ENCODE assay signal across 8 cellular contexts in the genomic region with DNA sequence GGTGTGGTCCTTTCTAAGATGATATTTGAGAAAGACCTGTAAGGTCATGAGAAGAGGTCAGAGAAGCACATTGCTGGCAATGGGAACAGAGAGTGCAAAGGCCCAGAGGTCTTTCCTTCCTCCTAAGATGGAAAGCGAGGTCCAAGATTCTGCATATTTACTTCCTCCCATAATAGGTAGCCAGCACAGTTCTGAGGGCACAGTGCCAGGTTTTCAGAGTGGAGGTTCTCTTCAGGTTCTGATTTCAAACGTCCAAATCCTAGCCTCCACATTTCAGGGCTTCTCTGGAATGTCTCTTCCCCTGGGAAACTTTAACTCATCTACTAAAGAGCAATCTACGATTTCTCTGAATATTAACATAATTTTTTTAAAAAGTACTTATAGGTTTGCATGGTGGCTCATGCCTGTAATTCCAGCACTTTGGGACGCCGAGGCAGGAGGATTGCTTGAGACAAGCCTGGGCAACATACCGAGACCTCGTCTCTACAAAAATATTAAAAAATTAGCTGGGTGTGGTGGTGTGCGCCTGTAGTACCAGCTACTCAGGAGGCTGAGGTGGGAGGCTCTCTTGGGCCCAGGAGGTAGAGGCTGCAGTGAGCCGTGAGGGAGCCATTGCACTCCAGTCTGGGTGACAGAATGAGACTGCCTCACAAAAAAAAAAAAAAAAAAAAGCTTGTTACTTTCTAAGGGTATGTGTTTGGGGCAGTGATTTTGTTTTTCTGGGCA. TPM values are rescaled to one million over a fixed set of nuclear protein-coding genes. Genes with fewer than 3 reads are reported as not detected.
DNase-seq lines count a peak whose midpoint lies in the region; ATAC-seq, FAIRE-seq and TF ChIP-seq lines count a peak whose summit lies in the region.

No MANE protein-coding gene starts in this region.

- TF ChIP-seq POLR2A in HepG2 (IDR thresholded peaks at IDR 0.05; ENCODE audit: insufficient read depth in 1 of 2, low read depth in 2 of 2, low read length in 2 of 2), result no peak
- no peak for TF ChIP-seq POLR2A in uterus (IDR thresholded peaks at IDR 0.05)

- no peak overlapping the region for H2AFZ ChIP-seq in HepG2 (ENCODE audit: low read length)

- no peak for DNase-seq in activated naive CD4-positive, alpha-beta T cell treated with Interleukin-2 at 50 U/mL for 16 hours
- no peak for DNase-seq in activated naive CD8-positive, alpha-beta T cell treated with anti-CD3 and anti-CD28 coated beads for 36 hours
- DNase-seq in HepG2 (ENCODE audit: low spot score) (no peak), uterus (peak; percentile 17 to 43), NCI-H526 (lab: John Stamatoyannopoulos, UW) (no peak)
- no peak for DNase-seq in NK-92 treated with Interleukin-12 subunit alpha and Interleukin-12 subunit beta, amount 100 ng/mL, for 24 hours (lab: John Stamatoyannopoulos, UW)

- TF ChIP-seq CTCF in HepG2 (CRISPR knock-in tag; IDR thresholded peaks at IDR 0.05), result no peak
- no peak for TF ChIP-seq CTCF in uterus (IDR thresholded peaks at IDR 0.05)

- POLR2A ChIA-PET in HepG2 (lab: Yijun Ruan, JAX), result interaction anchor here (0.7 to 2.0 kb wide), 5 partner anchors 17 to 1069 kb away, joined by 3 to 8 read pairs (median 4); partner anchors contain the start of gene UBE2N

- H3K27ac ChIP-seq in HepG2 (ENCODE audit: extremely low read length, insufficient read depth, low read length) (peak overlapping the region; percentile 95), uterus (peak overlapping the region; percentile 89 to 93)

- ATAC-seq in HepG2 (no peak), HG02840 (IDR thresholded peaks at IDR 0.05; ENCODE audit: low FRiP score, unreplicated experiment) (no peak)

- in situ Hi-C loops in HepG2 (cut with HindIII; ENCODE audit: extremely low pct_ligation_motif_present, low pct_unique_long_range_greater_than_20kb), result no loop called here

- H3K9me3 ChIP-seq in HepG2 (ENCODE audit: low read length), result no peaks in the 10 kb centered on the region
- no peaks in the 10 kb centered on the region for H3K9me3 ChIP-seq in uterus

- peaks cover 45% of the 10 kb centered on the region for H3K79me2 ChIP-seq in HepG2 (ENCODE audit: insufficient read depth, low read length)

- H3K4me3 Mint-ChIP-seq in activated naive CD4-positive, alpha-beta T cell treated with anti-CD3 and anti-CD28 coated beads, Interleukin-2, amount 50 U/mL, for 24 hours, result peak overlapping the region; percentile 98
- peak overlapping the region; percentile 97 for H3K4me3 Mint-ChIP-seq in activated naive CD8-positive, alpha-beta T cell treated with anti-CD3 and anti-CD28 coated beads for 36 hours

- H3K36me3 ChIP-seq in HepG2 (replicated peaks in 1 of 2; ENCODE audit: control insufficient read depth in 1 of 2, insufficient read depth in 2 of 2, low read length in 2 of 2) (peaks cover 2 to 12% of the 10 kb centered on the region in 2 experiments; a peak in 3 of 5 replicates), uterus (no peaks in the 10 kb centered on the region)

- peak overlapping the region; percentile 78 to 92 (median 88); a peak in 5 of 6 replicates for H3K4me3 ChIP-seq in HepG2 (replicated peaks in 1 of 3; ENCODE audit: insufficient read depth in 1 of 3, low read depth in 2 of 3, low read length in 3 of 3)
- peak overlapping the region; percentile 69 to 77 for H3K4me3 ChIP-seq in uterus

- peaks cover 5% of the 10 kb centered on the region; the same call in 1 of the 2 replicates for H4K20me1 ChIP-seq in HepG2 (ENCODE audit: insufficient read depth, low read length)

- no peaks in the 10 kb centered on the region for H3K27me3 Mint-ChIP-seq in activated naive CD4-positive, alpha-beta T cell treated with anti-CD3 and anti-CD28 coated beads, Interleukin-2, amount 50 U/mL, for 24 hours
- peaks cover 3% of the 10 kb centered on the region for H3K27me3 Mint-ChIP-seq in activated naive CD8-positive, alpha-beta T cell treated with anti-CD3 and anti-CD28 coated beads for 36 hours

- WGBS in HepG2 (ENCODE audit: low lambda C conversion rate), result 77% methylated on average over 9 of the region's 9 CpGs

- TF ChIP-seq RAD21 in HepG2 (CRISPR knock-in tag; IDR thresholded peaks at IDR 0.05), result no peak

- H3K27me3 ChIP-seq in HepG2 (ENCODE audit: control insufficient read depth in 1 of 2, insufficient read depth in 2 of 2, low read length in 2 of 2), result no peaks in the 10 kb centered on the region; a peak in 1 of 5 replicates
- no peaks in the 10 kb centered on the region for H3K27me3 ChIP-seq in uterus

- H3K4me1 Mint-ChIP-seq in activated naive CD4-positive, alpha-beta T cell treated with anti-CD3 and anti-CD28 coated beads, Interleukin-2, amount 50 U/mL, for 24 hours, result peaks cover 31% of the 10 kb centered on the region
- peaks cover 24% of the 10 kb centered on the region for H3K4me1 Mint-ChIP-seq in activated naive CD8-positive, alpha-beta T cell treated with anti-CD3 and anti-CD28 coated beads for 36 hours

- FAIRE-seq in HepG2 (lab: Jason Lieb, UNC), result no peak

- peak overlapping the region; percentile 95 for H3K27ac Mint-ChIP-seq in activated naive CD4-positive, alpha-beta T cell treated with anti-CD3 and anti-CD28 coated beads, Interleukin-2, amount 50 U/mL, for 24 hours
- peak overlapping the region; percentile 94 for H3K27ac Mint-ChIP-seq in activated naive CD8-positive, alpha-beta T cell treated with anti-CD3 and anti-CD28 coated beads for 36 hours

- BruUV-seq in HepG2 (replicated peaks; lab: Mats Ljungman, UMichigan), result no TSS peak

- H3K4me2 ChIP-seq in HepG2 (ENCODE audit: low read depth, low read length), result peak overlapping the region; percentile 77

- H3K9ac ChIP-seq in HepG2 (ENCODE audit: insufficient read depth, low read depth, low read length), result peak overlapping the region; percentile 91

- intact Hi-C loops in HepG2 (cut with micrococcal nuclease; ENCODE audit: unreplicated experiment) (loop anchor here (1.0 kb wide), 1 partner anchor 24 kb away; no protein-coding TSS in a partner anchor), uterus (cut with DNase I; ENCODE audit: low total_unique reads) (no loop called here)

- H3K4me1 ChIP-seq in HepG2 (ENCODE audit: insufficient read depth, low read length), result peaks cover 69% of the 10 kb centered on the region
- peaks cover 4 to 8% of the 10 kb centered on the region in 2 donors for H3K4me1 ChIP-seq in uterus

- CTCF ChIA-PET in HepG2 (lab: Yijun Ruan, JAX; ENCODE audit: low intra/inter-chr PET ratio, low total read pairs), result no interaction called here

- no peaks in the 10 kb centered on the region for H3K9me3 Mint-ChIP-seq in activated naive CD4-positive, alpha-beta T cell treated with anti-CD3 and anti-CD28 coated beads, Interleukin-2, amount 50 U/mL, for 24 hours
- H3K9me3 Mint-ChIP-seq in activated naive CD8-positive, alpha-beta T cell treated with anti-CD3 and anti-CD28 coated beads for 36 hours, result no peaks in the 10 kb centered on the region

- TF ChIP-seq EP300 in HepG2 (IDR thresholded peaks at IDR 0.05; ENCODE audit: low read depth in 2 of 2, low read length in 2 of 2), result no peak
- TF ChIP-seq EP300 in HepG2 (CRISPR knock-in tag; IDR thresholded peaks at IDR 0.05; ENCODE audit: borderline replicate concordance), result no peak

- H3K36me3 Mint-ChIP-seq in activated naive CD4-positive, alpha-beta T cell treated with anti-CD3 and anti-CD28 coated beads, Interleukin-2, amount 50 U/mL, for 24 hours, result peaks cover 5% of the 10 kb centered on the region
- H3K36me3 Mint-ChIP-seq in activated naive CD8-positive, alpha-beta T cell treated with anti-CD3 and anti-CD28 coated beads for 36 hours, result peaks cover 12% of the 10 kb centered on the region

RNA-seq across cellular contexts. Expression of gene MRPL42, which starts 0.5 kb away (rescaled TPM):
- 10 to 100 TPM; 92.4 to 93.4 TPM for total RNA-seq in activated naive CD8-positive, alpha-beta T cell treated with anti-CD3 and anti-CD28 coated beads for 36 hours
- total RNA-seq in HepG2 (2016; rRNA removed; fragmentation: Illumina TruSeq; extraction: Trizol) (148 and 224 TPM in 2 replicates), uterus (100 to 1,000 TPM in 1 of 4 donors, 10 to 100 TPM in 3; 59.4 to 130 (median 69.8) TPM)
- 63.1 and 69.4 TPM in 2 replicates for total RNA-seq in HepG2 (2016; cell fraction: cytosol; rRNA removed; fragmentation: Illumina TruSeq; extraction: Trizol; ENCODE audit: low read depth)
- 148 and 233 TPM in 2 replicates for total RNA-seq in HepG2 (2016; cell fraction: insoluble cytoplasmic fraction; rRNA removed; fragmentation: Illumina TruSeq; extraction: Trizol)
- total RNA-seq in HepG2 (2016; cell fraction: membrane; rRNA removed; fragmentation: Illumina TruSeq; extraction: Trizol), result 119 and 120 TPM in 2 replicates
- total RNA-seq in HepG2 (2016; cell fraction: nucleus; rRNA removed; fragmentation: Illumina TruSeq; extraction: Trizol), result 72.3 and 83.9 TPM in 2 replicates
- 75.4 and 93.3 TPM in 2 replicates for polyA plus RNA-seq in HepG2 (2011; rRNA removed)
- 44.4 and 77.9 TPM in 2 replicates for polyA plus RNA-seq in HepG2 (2011; cell fraction: cytosol; rRNA removed)
- polyA plus RNA-seq in HepG2 (2011; cell fraction: nucleus; rRNA removed), result 21.4 and 32.1 TPM in 2 replicates
- 77.4 and 156 TPM in 2 replicates for polyA plus RNA-seq in HepG2 (2012)
- 62.5 and 71.1 TPM in 2 replicates for polyA plus RNA-seq in HepG2 (2016; cell fraction: cytosol; fragmentation: Illumina TruSeq; extraction: Trizol; ENCODE audit: low read depth)
- 198 and 212 TPM in 2 replicates for polyA plus RNA-seq in HepG2 (2016; cell fraction: insoluble cytoplasmic fraction; fragmentation: Illumina TruSeq; extraction: Trizol; ENCODE audit: low read depth)
- polyA plus RNA-seq in HepG2 (2016; cell fraction: membrane; fragmentation: Illumina TruSeq; extraction: Trizol; ENCODE audit: low read depth), result 87.3 and 92.4 TPM in 2 replicates
- 78.8 and 79.9 TPM in 2 replicates for polyA plus RNA-seq in HepG2 (2016; cell fraction: nucleus; fragmentation: Illumina TruSeq; extraction: Trizol; ENCODE audit: insufficient read depth, low read depth)
- 23.0 and 26.1 TPM in 2 replicates for polyA minus RNA-seq in HepG2 (2011; rRNA and poly(A)+ RNA removed; ENCODE audit: low replicate concordance)
- 48.1 and 52.1 TPM in 2 replicates for polyA minus RNA-seq in HepG2 (2011; cell fraction: cytosol; rRNA and poly(A)+ RNA removed)
- polyA minus RNA-seq in HepG2 (2011; cell fraction: nucleus; rRNA and poly(A)+ RNA removed), result 61.4 and 110 TPM in 2 replicates

RNA-seq across cellular contexts. Expression of gene UBE2N, which starts 25.0 kb away (rescaled TPM):
- total RNA-seq in activated naive CD8-positive, alpha-beta T cell treated with anti-CD3 and anti-CD28 coated beads for 36 hours, result 100 to 1,000 TPM; 228 to 235 TPM
- 197 and 317 TPM in 2 replicates for total RNA-seq in HepG2 (2016; rRNA removed; fragmentation: Illumina TruSeq; extraction: Trizol)
- total RNA-seq in HepG2 (2016; cell fraction: cytosol; rRNA removed; fragmentation: Illumina TruSeq; extraction: Trizol; ENCODE audit: low read depth), result 43.5 and 43.9 TPM in 2 replicates
- total RNA-seq in HepG2 (2016; cell fraction: insoluble cytoplasmic fraction; rRNA removed; fragmentation: Illumina TruSeq; extraction: Trizol), result 195 and 339 TPM in 2 replicates
- 74.6 and 87.2 TPM in 2 replicates for total RNA-seq in HepG2 (2016; cell fraction: membrane; rRNA removed; fragmentation: Illumina TruSeq; extraction: Trizol)
- 66.6 and 69.2 TPM in 2 replicates for total RNA-seq in HepG2 (2016; cell fraction: nucleus; rRNA removed; fragmentation: Illumina TruSeq; extraction: Trizol)
- polyA plus RNA-seq in HepG2 (2011; rRNA removed), result 179 and 188 TPM in 2 replicates
- polyA plus RNA-seq in HepG2 (2011; cell fraction: cytosol; rRNA removed), result 71.4 and 85.0 TPM in 2 replicates
- 21.6 and 30.5 TPM in 2 replicates for polyA plus RNA-seq in HepG2 (2011; cell fraction: nucleus; rRNA removed)
- polyA plus RNA-seq in HepG2 (2012), result 160 and 165 TPM in 2 replicates
- 41.1 and 43.9 TPM in 2 replicates for polyA plus RNA-seq in HepG2 (2016; cell fraction: cytosol; fragmentation: Illumina TruSeq; extraction: Trizol; ENCODE audit: low read depth)
- polyA plus RNA-seq in HepG2 (2016; cell fraction: insoluble cytoplasmic fraction; fragmentation: Illumina TruSeq; extraction: Trizol; ENCODE audit: low read depth), result 331 and 351 TPM in 2 replicates
- 56.6 and 65.4 TPM in 2 replicates for polyA plus RNA-seq in HepG2 (2016; cell fraction: membrane; fragmentation: Illumina TruSeq; extraction: Trizol; ENCODE audit: low read depth)
- polyA plus RNA-seq in HepG2 (2016; cell fraction: nucleus; fragmentation: Illumina TruSeq; extraction: Trizol; ENCODE audit: insufficient read depth, low read depth), result 115 and 117 TPM in 2 replicates
- polyA minus RNA-seq in HepG2 (2011; rRNA and poly(A)+ RNA removed; ENCODE audit: low replicate concordance), result 45.7 and 70.5 TPM in 2 replicates
- 70.3 and 70.8 TPM in 2 replicates for polyA minus RNA-seq in HepG2 (2011; cell fraction: cytosol; rRNA and poly(A)+ RNA removed)
- 23.6 and 30.6 TPM in 2 replicates for polyA minus RNA-seq in HepG2 (2011; cell fraction: nucleus; rRNA and poly(A)+ RNA removed)
- 100 to 1,000 TPM in 1 of 4 donors, 10 to 100 TPM in 3; 22.4 to 102 (median 31.4) TPM for total RNA-seq in uterus

Comparison
In these comparisons a context has a peak if more than half of its experiments do, and no peak if none do; other contexts are left out.
1. DNase-seq: peak in uterus (2 of 2); none in activated naive CD4-positive, alpha-beta T cell treated with Interleukin-2 at 50 U/mL for 16 hours (single experiment), activated naive CD8-positive, alpha-beta T cell treated with anti-CD3 and anti-CD28 coated beads for 36 hours (single experiment), HepG2 (single experiment), NCI-H526 (0 of 2) and NK-92 treated with Interleukin-12 subunit alpha and Interleukin-12 subunit beta, amount 100 ng/mL, for 24 hours (single experiment).